ENCODE assay signal across 1 cellular context in genomic region chr2:169162613-169163012, GRCh38.
TF ChIP-seq lines count a peak whose summit lies in the region.

No MANE protein-coding gene starts in this region.

TF ChIP-seq in K562, 482 proteins besides CTCF, POLR2A, EP300 and RAD21 (continued from another document and continues in another):
- TF ChIP-seq MGA (IDR thresholded peaks at IDR 0.05) (peak; percentile 95), POLR3G (IDR thresholded peaks at IDR 0.05; ENCODE audit: extremely low read depth, insufficient read length, insufficient replicate concordance) (no peak), CEBPB (tag; IDR thresholded peaks at IDR 0.05) (peak; percentile 43; the same call in 1 of the 2 replicates), FOXP4 (CRISPR knock-in tag; IDR thresholded peaks at IDR 0.05; ENCODE audit: borderline replicate concordance) (0 out of 2 replicates have a peak, but pooled peaks have one; percentile 63), ZNF57 (CRISPR knock-in tag; IDR thresholded peaks at IDR 0.05) (no peak), NR2C1 (IDR thresholded peaks at IDR 0.05) (no peak), NR2C1 (tag; IDR thresholded peaks at IDR 0.05) (0 out of 2 replicates have a peak, but pooled peaks have one; percentile 19), BHLHE40 (IDR thresholded peaks at IDR 0.05; ENCODE audit: low read length) (peak; percentile 35; the same call in 1 of the 2 replicates), MNT (conservative IDR thresholded peaks at IDR 0.05) (peak in 1 of 2 experiments; percentile 52; a peak in 1 of 4 replicates), OTX1 (CRISPR knock-in tag; IDR thresholded peaks at IDR 0.05) (no peak), BRF1 (IDR thresholded peaks at IDR 0.05; ENCODE audit: borderline replicate concordance, extremely low read depth, insufficient read length) (no peak), E2F8 (IDR thresholded peaks at IDR 0.05; ENCODE audit: low read depth, partially characterized antibody) (no peak), DLX4 (CRISPR knock-in tag; IDR thresholded peaks at IDR 0.05) (no peak), MAX (CRISPR knock-in tag; IDR thresholded peaks at IDR 0.05) (peak; percentile 87), ELK1 (CRISPR knock-in tag; IDR thresholded peaks at IDR 0.05) (no peak), USF1 (CRISPR knock-in tag; IDR thresholded peaks at IDR 0.05) (peak; percentile 85), RBM17 (IDR thresholded peaks at IDR 0.05; ENCODE audit: borderline replicate concordance, low read depth, low read length) (no peak), MYC (IDR thresholded peaks at IDR 0.05; ENCODE audit: low read depth, low read length) (peak; percentile 63; the same call in 1 of the 2 replicates), MYC (CRISPR knock-in tag; IDR thresholded peaks at IDR 0.05; ENCODE audit: borderline replicate concordance, low read depth) (no peak), FOXP1 (CRISPR knock-in tag; IDR thresholded peaks at IDR 0.05) (no peak), SMC3 (conservative IDR thresholded peaks at IDR 0.05; ENCODE audit: insufficient read depth, low read depth, low read length) (no peak), TFAP4 (CRISPR knock-in tag; IDR thresholded peaks at IDR 0.05; ENCODE audit: borderline replicate concordance) (0 out of 2 replicates have a peak, but pooled peaks have one; percentile 23), CGGBP1 (CRISPR knock-in tag; IDR thresholded peaks at IDR 0.05) (no peak), ZBTB8A (IDR thresholded peaks at IDR 0.05; ENCODE audit: partially characterized antibody) (no peak), E2F6 (IDR thresholded peaks at IDR 0.05; ENCODE audit: borderline replicate concordance in 1 of 2, extremely low read depth in 1 of 2, insufficient read depth in 1 of 2, insufficient read length in 1 of 2, low read depth in 1 of 2, low read length in 1 of 2, poor library complexity in 1 of 2, severe bottlenecking in 1 of 2) (peak; percentile 54 to 76), ZNF212 (CRISPR knock-in tag; IDR thresholded peaks at IDR 0.05) (no peak), CEBPG (CRISPR knock-in tag; IDR thresholded peaks at IDR 0.05) (no peak), CEBPG (tag; conservative IDR thresholded peaks at IDR 0.05 in 1 of 2, IDR thresholded peaks at IDR 0.05 in 1 of 2) (0 out of 4 replicates have a peak, but pooled peaks of 1 of the 2 experiments have one; percentile 25), L3MBTL2 (IDR thresholded peaks at IDR 0.05) (peak; percentile 94)
